Comparison of ENCODE assay signal across 18 cellular contexts in the genomic region with DNA sequence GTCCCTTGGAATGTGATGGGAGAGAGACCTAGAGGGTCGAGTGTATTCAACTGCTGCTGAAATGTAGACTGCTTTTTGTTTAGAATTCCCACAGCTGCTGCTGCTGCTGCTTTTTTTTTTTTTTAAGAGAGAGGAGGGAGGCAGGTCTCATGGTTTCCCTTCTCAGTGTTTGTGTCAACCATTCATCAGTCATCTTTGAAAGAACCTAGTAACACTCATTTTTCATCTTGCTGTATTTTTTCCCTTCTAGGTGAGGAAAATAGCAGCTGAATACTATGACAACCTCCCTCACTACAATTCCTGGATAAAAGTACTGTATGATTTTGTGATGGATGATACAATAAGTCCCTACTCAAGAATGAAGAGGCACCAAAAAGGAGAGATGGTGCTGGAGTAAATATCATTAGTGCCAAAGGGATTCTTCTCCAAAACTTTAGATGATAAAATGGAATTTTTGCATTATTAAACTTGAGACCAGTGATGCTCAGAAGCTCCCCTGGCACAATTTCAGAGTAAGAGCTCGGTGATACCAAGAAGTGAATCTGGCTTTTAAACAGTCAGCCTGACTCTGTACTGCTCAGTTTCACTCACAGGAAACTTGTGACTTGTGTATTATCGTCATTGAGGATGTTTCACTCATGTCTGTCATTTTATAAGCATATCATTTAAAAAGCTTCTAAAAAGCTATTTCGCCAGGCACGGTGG. TPM values are rescaled to one million over a fixed set of nuclear protein-coding genes. Genes with fewer than 3 reads are reported as not detected.
DNase-seq lines count a peak whose midpoint lies in the region; ATAC-seq and TF ChIP-seq lines count a peak whose summit lies in the region.
"Had no signal": no experiment of that assay in that cellular context is flagged by ENCODE, and none has a peak within 500 bp of the region (broad histone marks: within the 10 kb centered on the region; RNA-seq: fewer than 3 reads in every experiment).

No MANE protein-coding gene starts in this region.

- no peaks in the 10 kb centered on the region for H3K9me3 Mint-ChIP-seq in activated T-cell treated with anti-CD3 and anti-CD28 coated beads, Interleukin-2, amount 50 U/mL, for 24 hours
- no peaks in the 10 kb centered on the region for H3K9me3 Mint-ChIP-seq in activated CD4-positive, alpha-beta memory T cell treated with anti-CD3 and anti-CD28 coated beads for 36 hours
- no peaks in the 10 kb centered on the region for H3K9me3 Mint-ChIP-seq in stimulated activated memory B cell treated with anti-CD40 and anti-IgM and Interleukin-4, amounts not matched to agents 10 μg/mL and 1 μg/mL and 100 μg/mL, for 72 hours

- H3K4me3 Mint-ChIP-seq in activated T-cell treated with anti-CD3 and anti-CD28 coated beads, Interleukin-2, amount 50 U/mL, for 24 hours: no peak overlapping the region
- H3K4me3 Mint-ChIP-seq in activated CD4-positive, alpha-beta memory T cell treated with anti-CD3 and anti-CD28 coated beads for 36 hours: no peak overlapping the region
- no peak overlapping the region for H3K4me3 Mint-ChIP-seq in stimulated activated memory B cell treated with anti-CD40 and anti-IgM and Interleukin-4, amounts not matched to agents 10 μg/mL and 1 μg/mL and 100 μg/mL, for 72 hours

- H3K4me3 ChIP-seq in dorsolateral prefrontal cortex: no peak overlapping the region
- H3K4me3 ChIP-seq: pancreas, SJSA1, skin epidermis, upper lobe of right lung had no signal

- H3K36me3 Mint-ChIP-seq in activated T-cell treated with anti-CD3 and anti-CD28 coated beads, Interleukin-2, amount 50 U/mL, for 24 hours (ENCODE audit: low read depth): peaks cover 61% of the 10 kb centered on the region
- H3K36me3 Mint-ChIP-seq in activated CD4-positive, alpha-beta memory T cell treated with anti-CD3 and anti-CD28 coated beads for 36 hours: peaks cover 33% of the 10 kb centered on the region
- peaks cover 33% of the 10 kb centered on the region for H3K36me3 Mint-ChIP-seq in stimulated activated memory B cell treated with anti-CD40 and anti-IgM and Interleukin-4, amounts not matched to agents 10 μg/mL and 1 μg/mL and 100 μg/mL, for 72 hours

- CTCF ChIA-PET in activated CD4-positive, alpha-beta memory T cell treated with anti-CD3 and anti-CD28 coated beads for 36 hours (lab: Charles Lee): interaction anchor here (0.7 to 1.7 kb wide), 7 partner anchors 8 to 141 kb away, joined by 3 to 16 read pairs (median 4); no protein-coding TSS in a partner anchor

- POLR2A ChIA-PET in activated CD4-positive, alpha-beta memory T cell treated with anti-CD3 and anti-CD28 coated beads for 36 hours (lab: Charles Lee): interaction anchor here (0.6 to 2.3 kb wide), 9 partner anchors 10 to 359 kb away, joined by 3 to 27 read pairs (median 3); partner anchors contain the start of genes DEGS1, TP53BP2 and WDR26

- intact Hi-C loops in activated CD4-positive, alpha-beta memory T cell treated with anti-CD3 and anti-CD28 coated beads for 36 hours (cut with micrococcal nuclease): loop anchor here (1.0 to 5.0 kb wide), 3 partner anchors 10 to 75 kb away; no protein-coding TSS in a partner anchor
- intact Hi-C loops in dorsolateral prefrontal cortex (cut with DNase I): no loop called here

- peak overlapping the region; percentile 94 for H3K27ac Mint-ChIP-seq in activated T-cell treated with anti-CD3 and anti-CD28 coated beads, Interleukin-2, amount 50 U/mL, for 24 hours
- H3K27ac Mint-ChIP-seq in activated CD4-positive, alpha-beta memory T cell treated with anti-CD3 and anti-CD28 coated beads for 36 hours: peak overlapping the region; percentile 92
- H3K27ac Mint-ChIP-seq in stimulated activated memory B cell treated with anti-CD40 and anti-IgM and Interleukin-4, amounts not matched to agents 10 μg/mL and 1 μg/mL and 100 μg/mL, for 72 hours: peak overlapping the region; percentile 37

- no peaks in the 10 kb centered on the region for H3K27me3 ChIP-seq in dorsolateral prefrontal cortex
- H3K27me3 ChIP-seq: pancreas, SJSA1, upper lobe of right lung had no signal

- H3K27me3 Mint-ChIP-seq in activated T-cell treated with anti-CD3 and anti-CD28 coated beads, Interleukin-2, amount 50 U/mL, for 24 hours: no peaks in the 10 kb centered on the region
- H3K27me3 Mint-ChIP-seq in activated CD4-positive, alpha-beta memory T cell treated with anti-CD3 and anti-CD28 coated beads for 36 hours: no peaks in the 10 kb centered on the region
- H3K27me3 Mint-ChIP-seq in stimulated activated memory B cell treated with anti-CD40 and anti-IgM and Interleukin-4, amounts not matched to agents 10 μg/mL and 1 μg/mL and 100 μg/mL, for 72 hours: no peaks in the 10 kb centered on the region

- ATAC-seq in GM21619 (IDR thresholded peaks at IDR 0.05; ENCODE audit: unreplicated experiment): peak; percentile 45
- peak; percentile 88 for ATAC-seq in stimulated activated memory B cell treated with anti-CD40 and anti-IgM and Interleukin-4, amounts not matched to agents 10 μg/mL and 1 μg/mL and 100 μg/mL, for 72 hours
- no peak for ATAC-seq in GM18502 (IDR thresholded peaks at IDR 0.05; ENCODE audit: poor library complexity, unreplicated experiment)
- ATAC-seq: pancreas, upper lobe of right lung had no signal

- DNase-seq in activated T-cell treated with anti-CD3 and anti-CD28 coated beads, Interleukin-2, amount 50 U/mL, for 24 hours: no peak
- DNase-seq in activated T-cell treated with anti-CD3 and anti-CD28 coated beads, Interleukin-2, amount 50 U/mL, for 1 hour: no peak
- peak; percentile 39 for DNase-seq in activated CD4-positive, alpha-beta memory T cell treated with anti-CD3 and anti-CD28 coated beads for 36 hours
- no peak for DNase-seq in dorsolateral prefrontal cortex
- DNase-seq in NCI-H1694 (lab: John Stamatoyannopoulos, UW): no peak
- DNase-seq: caudate nucleus; effector CD8-positive, alpha-beta T cell; hypothalamus; NCI-H1436; NCI-H446; pancreas; stimulated activated CD4-positive, alpha-beta T cell treated with anti-CD3 and anti-CD28 coated beads, Interleukin-4, amount 100 ng/mL, for 4 hours; upper lobe of right lung had no signal

- H3K27ac ChIP-seq in dorsolateral prefrontal cortex: peak overlapping the region in 1 of 59 donors; percentile 11
- H3K27ac ChIP-seq: pancreas, SJSA1, upper lobe of right lung had no signal

- peaks cover 47% of the 10 kb centered on the region for H3K4me1 Mint-ChIP-seq in activated T-cell treated with anti-CD3 and anti-CD28 coated beads, Interleukin-2, amount 50 U/mL, for 24 hours (ENCODE audit: low read depth)
- H3K4me1 Mint-ChIP-seq in activated CD4-positive, alpha-beta memory T cell treated with anti-CD3 and anti-CD28 coated beads for 36 hours (ENCODE audit: low read depth): peaks cover 37% of the 10 kb centered on the region
- H3K4me1 Mint-ChIP-seq in stimulated activated memory B cell treated with anti-CD40 and anti-IgM and Interleukin-4, amounts not matched to agents 10 μg/mL and 1 μg/mL and 100 μg/mL, for 72 hours: peaks cover 27% of the 10 kb centered on the region

- TF ChIP-seq CTCF in dorsolateral prefrontal cortex (IDR thresholded peaks at IDR 0.05 in 54 of 56, conservative IDR thresholded peaks at IDR 0.05 in 2 of 56; ENCODE audit: low read depth in 1 of 56, partially characterized antibody in 56 of 56): no peak

RNA-seq across cellular contexts. Expression of gene DEGS1, which starts 9.2 kb away (rescaled TPM):
- total RNA-seq in activated CD4-positive, alpha-beta memory T cell treated with anti-CD3 and anti-CD28 coated beads for 36 hours: 10 to 100 TPM; 27.9 to 28.4 TPM
- total RNA-seq in dorsolateral prefrontal cortex: 10 to 100 TPM; 34.7 to 73.1 (median 54.6) TPM

Comparison
In these comparisons a context has a peak if more than half of its experiments do, and no peak if none do; other contexts are left out.
1. H3K27ac Mint-ChIP-seq: peak in every context shown above with its lines; median percentile 94 in activated T-cell treated with anti-CD3 and anti-CD28 coated beads, Interleukin-2, amount 50 U/mL, for 24 hours; 92 in activated CD4-positive, alpha-beta memory T cell treated with anti-CD3 and anti-CD28 coated beads for 36 hours; 37 in stimulated activated memory B cell treated with anti-CD40 and anti-IgM and Interleukin-4, amounts not matched to agents 10 μg/mL and 1 μg/mL and 100 μg/mL, for 72 hours.